Comparison of ENCODE assay signal across 10 cellular contexts in the genomic region with DNA sequence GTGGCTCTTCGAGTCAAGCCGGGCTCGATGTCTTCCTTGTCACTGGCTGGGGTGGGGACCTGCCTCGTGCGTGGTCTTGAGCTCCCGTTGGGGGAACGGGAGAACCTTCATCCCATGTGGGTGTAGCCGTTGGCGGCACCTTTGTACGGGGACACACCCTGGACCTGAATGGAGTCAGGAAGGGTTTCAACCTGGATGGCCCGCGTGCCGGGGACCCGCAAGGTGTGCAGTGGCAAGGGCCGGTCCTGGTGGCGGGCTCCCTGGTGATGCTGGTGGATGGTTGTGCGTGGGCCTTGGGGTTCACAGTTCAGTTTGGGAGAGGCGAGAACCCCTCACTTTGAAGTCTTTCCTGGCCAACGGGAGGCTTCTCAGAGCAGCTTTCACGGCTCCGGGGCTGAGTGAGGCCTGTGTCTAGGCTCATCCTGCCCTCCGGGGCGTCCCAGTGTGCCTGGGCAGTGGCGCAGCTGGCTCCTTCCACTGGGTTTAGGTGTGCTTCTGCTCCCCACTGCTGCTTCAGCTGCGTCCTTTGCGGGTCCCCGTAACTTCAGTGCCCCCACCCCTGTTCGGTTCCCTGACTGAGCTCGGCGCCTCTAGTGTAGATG. TPM values are rescaled to one million over a fixed set of nuclear protein-coding genes. Genes with fewer than 3 reads are reported as not detected.
DNase-seq lines count a peak whose midpoint lies in the region; ATAC-seq and TF ChIP-seq lines count a peak whose summit lies in the region.
"Had no signal": no experiment of that assay in that cellular context is flagged by ENCODE, and none has a peak within 500 bp of the region (broad histone marks: within the 10 kb centered on the region; RNA-seq: fewer than 3 reads in every experiment).

No MANE protein-coding gene starts in this region.

- in situ Hi-C loops in GM13976 (cut with MboI; ENCODE audit: low sequenced_read_pairs, unreplicated experiment), result no loop called here

- peak overlapping the region in 1 of 2 donors; percentile 48 for H3K9ac ChIP-seq in liver (ENCODE audit: low read depth in 1 of 2, low read length in 2 of 2)

- intact Hi-C loops in activated CD8-positive, alpha-beta T cell treated with anti-CD3 and anti-CD28 coated beads for 36 hours (cut with micrococcal nuclease), result no loop called here

- peak overlapping the region; percentile 67 to 78 for H3K27ac ChIP-seq in liver (ENCODE audit: low read depth in 1 of 2, low read length in 2 of 2)
- H3K27ac ChIP-seq: SJSA1 had no signal

- H3K9me3 Mint-ChIP-seq in activated CD8-positive, alpha-beta T cell treated with anti-CD3 and anti-CD28 coated beads for 36 hours, result no peaks in the 10 kb centered on the region
- H3K9me3 Mint-ChIP-seq in activated CD8-positive, alpha-beta T cell treated with anti-CD3 and anti-CD28 coated beads, Interleukin-2, amount 10 ng/mL, durations not matched to agents 7 days and 5 days (ENCODE audit: insufficient read depth), result no peaks in the 10 kb centered on the region
- H3K9me3 Mint-ChIP-seq in activated naive CD8-positive, alpha-beta T cell (ENCODE audit: low read depth), result no peaks in the 10 kb centered on the region
- H3K9me3 Mint-ChIP-seq in stimulated activated naive CD8-positive, alpha-beta T cell treated with anti-CD3 and anti-CD28 coated beads, Interleukin-15, amount 100 ng/mL, for 72 hours, result no peaks in the 10 kb centered on the region

- H3K9me3 ChIP-seq in liver (ENCODE audit: control insufficient read depth in 4 of 4, low read length in 3 of 4), result no peaks in the 10 kb centered on the region
- H3K9me3 ChIP-seq: SJSA1 had no signal

- ATAC-seq in activated CD8-positive, alpha-beta T cell treated with anti-CD3 and anti-CD28 coated beads for 36 hours, result no peak
- no peak for ATAC-seq in activated CD8-positive, alpha-beta T cell treated with anti-CD3 and anti-CD28 coated beads, Interleukin-2, amount 10 ng/mL, durations not matched to agents 7 days and 5 days
- ATAC-seq in stimulated activated naive CD8-positive, alpha-beta T cell treated with anti-CD3 and anti-CD28 coated beads, Interleukin-15, amount 100 ng/mL, for 72 hours, result no peak

- H3K4me3 Mint-ChIP-seq in activated CD8-positive, alpha-beta T cell treated with anti-CD3 and anti-CD28 coated beads for 36 hours, result no peak overlapping the region
- no peak overlapping the region for H3K4me3 Mint-ChIP-seq in activated CD8-positive, alpha-beta T cell treated with anti-CD3 and anti-CD28 coated beads, Interleukin-2, amount 10 ng/mL, durations not matched to agents 7 days and 5 days
- peak overlapping the region; percentile 74 for H3K4me3 Mint-ChIP-seq in activated naive CD8-positive, alpha-beta T cell
- H3K4me3 Mint-ChIP-seq in stimulated activated naive CD8-positive, alpha-beta T cell treated with anti-CD3 and anti-CD28 coated beads, Interleukin-15, amount 100 ng/mL, for 72 hours, result peak overlapping the region; percentile 58 to 69

- CTCF ChIA-PET in activated CD8-positive, alpha-beta T cell treated with anti-CD3 and anti-CD28 coated beads for 36 hours (lab: Charles Lee), result interaction anchor here (0.7 to 1.4 kb wide), 5 partner anchors 10 to 142 kb away, joined by 3 to 6 read pairs (median 3); partner anchors contain the start of gene FAAP20
- CTCF ChIA-PET in activated CD8-positive, alpha-beta T cell treated with anti-CD3 and anti-CD28 coated beads, Interleukin-2, amount 10 ng/mL, durations not matched to agents 7 days and 5 days (lab: Charles Lee), result interaction anchor here (1.0 kb wide), 1 partner anchor 45 kb away, joined by 3 read pairs; the partner anchor contains the start of gene FAAP20

- POLR2A ChIA-PET in activated CD8-positive, alpha-beta T cell treated with anti-CD3 and anti-CD28 coated beads for 36 hours (lab: Charles Lee), result interaction anchor here (0.6 to 1.9 kb wide), 2 partner anchors 10 to 609 kb away, joined by 3 to 9 read pairs; no protein-coding TSS in a partner anchor
- POLR2A ChIA-PET in activated CD8-positive, alpha-beta T cell treated with anti-CD3 and anti-CD28 coated beads, Interleukin-2, amount 10 ng/mL, durations not matched to agents 7 days and 5 days (lab: Charles Lee), result interaction anchor here (1.7 kb wide), 1 partner anchor 16 kb away, joined by 9 read pairs; no protein-coding TSS in a partner anchor

- H3K36me3 Mint-ChIP-seq in activated CD8-positive, alpha-beta T cell treated with anti-CD3 and anti-CD28 coated beads for 36 hours (ENCODE audit: low read depth), result peaks cover 24% of the 10 kb centered on the region
- H3K36me3 Mint-ChIP-seq in activated CD8-positive, alpha-beta T cell treated with anti-CD3 and anti-CD28 coated beads, Interleukin-2, amount 10 ng/mL, durations not matched to agents 7 days and 5 days (ENCODE audit: low read depth), result peaks cover 33% of the 10 kb centered on the region
- H3K36me3 Mint-ChIP-seq in activated naive CD8-positive, alpha-beta T cell, result no peaks in the 10 kb centered on the region

- DNase-seq in activated CD8-positive, alpha-beta T cell treated with anti-CD3 and anti-CD28 coated beads for 36 hours, result no peak
- no peak for DNase-seq in activated CD8-positive, alpha-beta T cell treated with anti-CD3 and anti-CD28 coated beads, Interleukin-2, amount 10 ng/mL, durations not matched to agents 7 days and 5 days
- no peak for DNase-seq in stimulated activated naive CD8-positive, alpha-beta T cell treated with anti-CD3 and anti-CD28 coated beads, Interleukin-15, amount 100 ng/mL, for 72 hours
- DNase-seq in RKO (ENCODE audit: low spot score) (no peak), GM13976 (ENCODE audit: low spot score) (no peak), NCI-H748 (lab: John Stamatoyannopoulos, UW; ENCODE audit: unreplicated experiment) (no peak)
- DNase-seq: EL had no signal

- H3K36me3 ChIP-seq in liver (ENCODE audit: control insufficient read depth in 4 of 4, insufficient read depth in 3 of 4, low read depth in 1 of 4, low read length in 3 of 4), result no peaks in the 10 kb centered on the region

- no peaks in the 10 kb centered on the region for H3K27me3 ChIP-seq in liver (ENCODE audit: control insufficient read depth in 4 of 4, insufficient read depth in 4 of 4, low read length in 3 of 4)
- H3K27me3 ChIP-seq: SJSA1 had no signal

- TF ChIP-seq CTCF in activated CD8-positive, alpha-beta T cell treated with anti-CD3 and anti-CD28 coated beads for 36 hours (IDR thresholded peaks at IDR 0.05), result no peak
- TF ChIP-seq CTCF in liver (IDR thresholded peaks at IDR 0.05; ENCODE audit: low read depth, low read length, missing input control), result no peak
- TF ChIP-seq CTCF in GM13976 (IDR thresholded peaks at IDR 0.05; ENCODE audit: borderline replicate concordance, control extremely low read depth, extremely low read depth, insufficient read depth, missing control alignments), result no peak

- peaks cover 42 to 87% (median 76%) of the 10 kb centered on the region in 4 donors for H3K4me1 ChIP-seq in liver (ENCODE audit: control insufficient read depth in 4 of 4, insufficient read depth in 4 of 4, low read length in 3 of 4)

- peak overlapping the region; percentile 60 for H3K27ac Mint-ChIP-seq in activated CD8-positive, alpha-beta T cell treated with anti-CD3 and anti-CD28 coated beads for 36 hours
- no peak overlapping the region for H3K27ac Mint-ChIP-seq in activated CD8-positive, alpha-beta T cell treated with anti-CD3 and anti-CD28 coated beads, Interleukin-2, amount 10 ng/mL, durations not matched to agents 7 days and 5 days
- H3K27ac Mint-ChIP-seq in activated naive CD8-positive, alpha-beta T cell, result peak overlapping the region; percentile 81
- peak overlapping the region; percentile 93 to 94 for H3K27ac Mint-ChIP-seq in stimulated activated naive CD8-positive, alpha-beta T cell treated with anti-CD3 and anti-CD28 coated beads, Interleukin-15, amount 100 ng/mL, for 72 hours

- 89% methylated on average over 30 of the region's 30 CpGs for WGBS in liver

- H3K4me3 ChIP-seq in liver (ENCODE audit: low read depth in 1 of 3, low read length in 3 of 3), result no peak overlapping the region
- H3K4me3 ChIP-seq: SJSA1 had no signal

- no peaks in the 10 kb centered on the region for H3K27me3 Mint-ChIP-seq in activated CD8-positive, alpha-beta T cell treated with anti-CD3 and anti-CD28 coated beads for 36 hours
- no peaks in the 10 kb centered on the region for H3K27me3 Mint-ChIP-seq in activated CD8-positive, alpha-beta T cell treated with anti-CD3 and anti-CD28 coated beads, Interleukin-2, amount 10 ng/mL, durations not matched to agents 7 days and 5 days (ENCODE audit: low read depth)
- no peaks in the 10 kb centered on the region for H3K27me3 Mint-ChIP-seq in activated naive CD8-positive, alpha-beta T cell
- no peaks in the 10 kb centered on the region for H3K27me3 Mint-ChIP-seq in stimulated activated naive CD8-positive, alpha-beta T cell treated with anti-CD3 and anti-CD28 coated beads, Interleukin-15, amount 100 ng/mL, for 72 hours

- no peak for TF ChIP-seq RAD21 in liver (IDR thresholded peaks at IDR 0.05)

- peaks cover 80% of the 10 kb centered on the region for H3K4me1 Mint-ChIP-seq in activated CD8-positive, alpha-beta T cell treated with anti-CD3 and anti-CD28 coated beads for 36 hours (ENCODE audit: low read depth)
- peaks cover 60% of the 10 kb centered on the region for H3K4me1 Mint-ChIP-seq in activated CD8-positive, alpha-beta T cell treated with anti-CD3 and anti-CD28 coated beads, Interleukin-2, amount 10 ng/mL, durations not matched to agents 7 days and 5 days (ENCODE audit: low read depth)
- H3K4me1 Mint-ChIP-seq in activated naive CD8-positive, alpha-beta T cell (ENCODE audit: low read depth), result peaks cover 84% of the 10 kb centered on the region
- H3K4me1 Mint-ChIP-seq in stimulated activated naive CD8-positive, alpha-beta T cell treated with anti-CD3 and anti-CD28 coated beads, Interleukin-15, amount 100 ng/mL, for 72 hours, result peaks cover 100% of the 10 kb centered on the region

TF ChIP-seq in liver, 16 proteins besides CTCF, POLR2A, EP300 and RAD21 (continues in another document):
- TF ChIP-seq RXRA (IDR thresholded peaks at IDR 0.05), result no peak
- no peak for TF ChIP-seq YY1 (IDR thresholded peaks at IDR 0.05)
- no peak for TF ChIP-seq FOXA1 (IDR thresholded peaks at IDR 0.05)
- TF ChIP-seq ATF3 (IDR thresholded peaks at IDR 0.05), result no peak

RNA-seq across cellular contexts. Expression of gene SKI, which starts 11.4 kb away (rescaled TPM):
- total RNA-seq in activated CD8-positive, alpha-beta T cell treated with anti-CD3 and anti-CD28 coated beads for 36 hours, result 10 to 100 TPM; 27.5 to 28.3 TPM
- total RNA-seq in activated CD8-positive, alpha-beta T cell treated with anti-CD3 and anti-CD28 coated beads, Interleukin-2, amount 10 ng/mL, durations not matched to agents 7 days and 5 days, result 10 to 100 TPM; 41.2 to 41.4 TPM
- 10 to 100 TPM; 18.9 to 21.3 TPM for total RNA-seq in liver
- 10 to 100 TPM in 1 of 2 donors, 1 to 10 TPM in 1; 3.2 to 20.1 TPM for polyA plus RNA-seq in liver

RNA-seq across cellular contexts. Expression of gene FAAP20, which starts 44.9 kb away (rescaled TPM):
- total RNA-seq in activated CD8-positive, alpha-beta T cell treated with anti-CD3 and anti-CD28 coated beads for 36 hours, result 10 to 100 TPM; 64.7 to 71.7 TPM
- total RNA-seq in activated CD8-positive, alpha-beta T cell treated with anti-CD3 and anti-CD28 coated beads, Interleukin-2, amount 10 ng/mL, durations not matched to agents 7 days and 5 days, result 10 to 100 TPM; 69.7 to 74.4 TPM
- total RNA-seq in liver, result 10 to 100 TPM in 1 of 2 donors, 1 to 10 TPM in 1; 5.6 to 11.9 TPM
- 10 to 100 TPM; 19.6 to 31.5 TPM for polyA plus RNA-seq in liver

Comparison
In these comparisons a context has a peak if more than half of its experiments do, and no peak if none do; other contexts are left out.
1. H3K4me3 Mint-ChIP-seq: peak in activated naive CD8-positive, alpha-beta T cell (single experiment) and stimulated activated naive CD8-positive, alpha-beta T cell treated with anti-CD3 and anti-CD28 coated beads, Interleukin-15, amount 100 ng/mL, for 72 hours (2 of 2); none in activated CD8-positive, alpha-beta T cell treated with anti-CD3 and anti-CD28 coated beads for 36 hours (single experiment) and activated CD8-positive, alpha-beta T cell treated with anti-CD3 and anti-CD28 coated beads, Interleukin-2, amount 10 ng/mL, durations not matched to agents 7 days and 5 days (single experiment).
2. RNA of gene FAAP20, which starts 44.9 kb away (total RNA-seq): 69.7 to 74.4 TPM in activated CD8-positive, alpha-beta T cell treated with anti-CD3 and anti-CD28 coated beads, Interleukin-2, amount 10 ng/mL, durations not matched to agents 7 days and 5 days and 64.7 to 71.7 TPM in activated CD8-positive, alpha-beta T cell treated with anti-CD3 and anti-CD28 coated beads for 36 hours; 5.6 to 11.9 TPM in liver; every median in the first group is over 4 times any median in the second.